In the genomic region with DNA sequence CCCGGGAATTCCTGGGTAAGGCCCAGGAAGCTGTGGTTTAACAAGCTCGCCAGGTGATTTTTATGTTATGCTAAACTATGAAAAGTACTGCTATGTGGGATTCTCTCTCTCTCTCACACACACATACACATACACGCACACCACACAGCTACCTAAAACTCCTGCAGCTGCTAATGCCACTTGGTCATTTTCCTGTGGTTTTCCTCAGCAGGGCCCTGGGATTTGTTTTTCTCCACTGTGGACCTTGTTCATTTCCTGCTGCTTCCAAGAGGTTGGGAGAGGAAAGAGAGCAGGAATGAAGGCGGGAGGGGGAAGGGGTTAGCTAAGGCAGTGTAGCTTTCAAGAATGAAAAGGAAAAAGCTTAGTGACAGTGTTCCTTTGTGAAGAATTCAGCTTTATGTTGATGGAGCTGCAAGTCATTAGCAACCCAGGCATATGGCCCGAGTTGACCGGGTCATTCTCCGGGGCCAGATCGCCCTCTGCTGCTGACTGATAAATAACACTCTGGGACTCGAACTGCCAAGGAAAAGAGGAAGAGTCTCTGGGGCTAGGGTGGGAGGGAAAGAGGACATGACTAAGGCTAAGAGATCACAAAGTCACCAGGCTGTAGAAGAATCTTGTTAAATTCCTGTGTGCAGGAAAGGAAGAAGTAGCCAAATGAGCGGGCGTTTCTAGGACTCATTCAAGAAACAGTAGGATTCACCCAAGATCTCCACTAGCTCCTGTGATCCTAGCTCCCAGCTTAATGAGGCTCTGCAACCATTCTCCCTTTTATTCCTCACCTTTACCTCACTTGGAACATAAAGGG, we compare ENCODE assay signal across 8 cellular contexts. TPM values are rescaled to one million over a fixed set of nuclear protein-coding genes. Genes with fewer than 3 reads are reported as not detected.
DNase-seq lines count a peak whose midpoint lies in the region; ATAC-seq, FAIRE-seq and TF ChIP-seq lines count a peak whose summit lies in the region.

No MANE protein-coding gene starts in this region.

- no peak overlapping the region for H3K23ac ChIP-seq in H1 (ENCODE audit: insufficient read length)

- ATAC-seq in GM21528 (IDR thresholded peaks at IDR 0.05; ENCODE audit: low FRiP score, unreplicated experiment): peak; percentile 79
- ATAC-seq in stimulated activated memory B cell treated with anti-CD40 and anti-IgM and Interleukin-4, amounts not matched to agents 10 μg/mL and 1 μg/mL and 100 μg/mL, for 72 hours: peak; percentile 78
- ATAC-seq in GM21526 (IDR thresholded peaks at IDR 0.05; ENCODE audit: low FRiP score, unreplicated experiment): no peak

- CTCF ChIA-PET in H1 (lab: Charles Lee; ENCODE audit: partially characterized antibody): interaction anchor here (0.6 to 5.4 kb wide), 52 partner anchors 9 to 334 kb away, joined by 3 to 50 read pairs (median 4); partner anchors contain the start of genes LRIG2, PPM1J and SLC16A1

- peak overlapping the region; percentile 56; the same call in 1 of the 2 replicates for H2BK20ac ChIP-seq in H1 (ENCODE audit: low read length)

- TF ChIP-seq CTCF in DOHH2 (IDR thresholded peaks at IDR 0.05; ENCODE audit: low read depth, low read length, poor library complexity, severe bottlenecking) (peak; percentile 62), LNCAP (IDR thresholded peaks at IDR 0.05) (peak; percentile 70), H1 (IDR thresholded peaks at IDR 0.05; ENCODE audit: control extremely low read depth in 1 of 3, insufficient read depth in 1 of 3, low read depth in 1 of 3, low read length in 3 of 3) (peak; percentile 65 to 76 (median 68)), lower leg skin (IDR thresholded peaks at IDR 0.05) (no peak)

- 0 out of 2 replicates have a peak overlapping the region, but pooled peaks have one; percentile 51 for H4K8ac ChIP-seq in H1 (ENCODE audit: extremely low read depth, insufficient read depth, low read length)

- no peaks in the 10 kb centered on the region for H3K79me1 ChIP-seq in H1 (ENCODE audit: low read depth, low read length)

- H3K4me3 Mint-ChIP-seq in stimulated activated memory B cell treated with anti-CD40 and anti-IgM and Interleukin-4, amounts not matched to agents 10 μg/mL and 1 μg/mL and 100 μg/mL, for 72 hours: no peak overlapping the region

- intact Hi-C loops in lower leg skin (cut with DNase I; ENCODE audit: low total_unique reads): loop anchor here (10.0 kb wide), 1 partner anchor 158 kb away; no protein-coding TSS in a partner anchor

- peak overlapping the region; percentile 91; the same call in 1 of the 2 replicates for H2BK12ac ChIP-seq in H1 (ENCODE audit: low read depth, low read length)

- peak overlapping the region; percentile 99 for H2BK5ac ChIP-seq in H1 (ENCODE audit: low read depth, low read length)

- no peak overlapping the region for H3K14ac ChIP-seq in H1 (ENCODE audit: insufficient read length)

- no peak overlapping the region for H2BK15ac ChIP-seq in H1 (ENCODE audit: low read length)

- H3K4me2 ChIP-seq in DOHH2 (ENCODE audit: low read length) (no peak overlapping the region), H1 (ENCODE audit: insufficient read depth in 1 of 2, low read depth in 2 of 2, low read length in 2 of 2) (peak overlapping the region; percentile 47 to 63)

- H3K4me3 ChIP-seq in DOHH2 (ENCODE audit: low read length) (no peak overlapping the region), H1 (ENCODE audit: extremely low read depth in 1 of 4, insufficient read depth in 2 of 4, low read depth in 3 of 4, low read length in 4 of 4) (peak overlapping the region in 3 of 4 experiments; percentile 14 to 37 (median 21); a peak in 4 of 8 replicates), lower leg skin (ENCODE audit: low read depth, poor library complexity, severe bottlenecking) (no peak overlapping the region)

- no peaks in the 10 kb centered on the region for H3K36me3 ChIP-seq in DOHH2 (ENCODE audit: control insufficient read depth, low read length)
- H3K36me3 ChIP-seq in H1 (ENCODE audit: control insufficient read depth in 2 of 4, insufficient read depth in 4 of 4, low read length in 3 of 4): no peaks in the 10 kb centered on the region

- peak in 1 of 2 experiments; percentile 50; a peak in 1 of 3 replicates for TF ChIP-seq POLR2A in H1 (IDR thresholded peaks at IDR 0.05; ENCODE audit: control extremely low read depth in 1 of 2, low read depth in 2 of 2, low read length in 2 of 2)
- TF ChIP-seq POLR2A in lower leg skin (IDR thresholded peaks at IDR 0.05): no peak

- no peaks in the 10 kb centered on the region for H3K23me2 ChIP-seq in H1 (ENCODE audit: low read depth, low read length)

- no peaks in the 10 kb centered on the region for H3K9me3 ChIP-seq in DOHH2 (ENCODE audit: control insufficient read depth, insufficient read depth, low read length)
- no peaks in the 10 kb centered on the region for H3K9me3 ChIP-seq in H1 (ENCODE audit: insufficient read depth in 2 of 2, low read depth in 1 of 2, low read length in 1 of 2)

- H3F3A ChIP-seq in DOHH2 (ENCODE audit: control insufficient read depth, insufficient read depth): no peaks in the 10 kb centered on the region

- no peaks in the 10 kb centered on the region for H3K9me3 Mint-ChIP-seq in stimulated activated memory B cell treated with anti-CD40 and anti-IgM and Interleukin-4, amounts not matched to agents 10 μg/mL and 1 μg/mL and 100 μg/mL, for 72 hours

- POLR2A ChIA-PET in H1 (lab: Charles Lee; ENCODE audit: partially characterized antibody): interaction anchor here (0.6 to 4.4 kb wide), 34 partner anchors 11 to 821 kb away, joined by 3 to 106 read pairs (median 6); partner anchors contain the start of genes LRIG2, MAGI3 and SLC16A1

- H3K27ac ChIP-seq in DOHH2 (ENCODE audit: low read depth, low read length) (no peak overlapping the region), H1 (ENCODE audit: low read depth, low read length) (peak overlapping the region; percentile 92)

- peak overlapping the region in 2 of 4 experiments; percentile 54 to 56; a peak in 5 of 7 replicates for H3K9ac ChIP-seq in H1 (replicated peaks in 1 of 4; ENCODE audit: extremely low read depth in 1 of 4, low read depth in 3 of 4, low read length in 3 of 4)

- H4K91ac ChIP-seq in H1 (replicated peaks; ENCODE audit: insufficient read length, low read length): peak overlapping the region; percentile 86

- peak; percentile 91 to 93 for TF ChIP-seq RAD21 in H1 (IDR thresholded peaks at IDR 0.05 in 1 of 2, conservative IDR thresholded peaks at IDR 0.05 in 1 of 2; ENCODE audit: low read depth in 2 of 2, low read length in 2 of 2)

- peak overlapping the region; percentile 72 for H3K27ac Mint-ChIP-seq in stimulated activated memory B cell treated with anti-CD40 and anti-IgM and Interleukin-4, amounts not matched to agents 10 μg/mL and 1 μg/mL and 100 μg/mL, for 72 hours

- peak; percentile 97 for FAIRE-seq in H1 (lab: Jason Lieb, UNC)

- H3K4ac ChIP-seq in H1 (replicated peaks; ENCODE audit: insufficient read length, low read depth, low read length): peak overlapping the region; percentile 88

- peak overlapping the region; percentile 74 for H2BK120ac ChIP-seq in H1 (replicated peaks; ENCODE audit: low read depth, low read length)

- WGBS in H1 (ENCODE audit: extremely low coverage in 1 of 2, insufficient coverage in 1 of 2, insufficient read length in 1 of 2, insufficient replicate concordance in 2 of 2, low coverage in 1 of 2, low lambda C conversion rate in 2 of 2, missing lambda C conversion rate in 1 of 2), 2 experiments: 2% methylated on average over 11 of the region's 11 CpGs; no CpG with 5 or more reads in 1 of the 2 experiments
- WGBS in lower leg skin, 2 donors: 18 to 25% methylated on average over 11 of the region's 11 CpGs

- DNase-seq in SW480 (ENCODE audit: low spot score) (peak; percentile 92), H1 (ENCODE audit: low read depth in 1 of 2, low spot score in 2 of 2) (peak; percentile 85 to 96), lower leg skin (ENCODE audit: low spot score in 2 of 2) (peak; percentile 69 to 93)

- no peaks in the 10 kb centered on the region for H4K20me1 ChIP-seq in DOHH2 (ENCODE audit: control insufficient read depth, insufficient read depth, low read depth, low read length)
- no peaks in the 10 kb centered on the region for H4K20me1 ChIP-seq in H1 (replicated peaks in 1 of 2; ENCODE audit: control insufficient read depth in 1 of 2, insufficient read depth in 2 of 2, low read length in 2 of 2)

- peak in 1 of 2 experiments; percentile 54; a peak in 1 of 3 replicates for TF ChIP-seq EP300 in H1 (IDR thresholded peaks at IDR 0.05; ENCODE audit: borderline replicate concordance in 1 of 2, low read depth in 2 of 2, low read length in 2 of 2)

- H3K4me1 Mint-ChIP-seq in stimulated activated memory B cell treated with anti-CD40 and anti-IgM and Interleukin-4, amounts not matched to agents 10 μg/mL and 1 μg/mL and 100 μg/mL, for 72 hours: peaks cover 34% of the 10 kb centered on the region

- H3K79me2 ChIP-seq in DOHH2 (ENCODE audit: control insufficient read depth, low read length) (no peaks in the 10 kb centered on the region), H1 (ENCODE audit: control insufficient read depth in 1 of 2, insufficient read depth in 2 of 2, low read length in 2 of 2) (no peaks in the 10 kb centered on the region)

- peak overlapping the region; percentile 99 for H3K18ac ChIP-seq in H1 (ENCODE audit: extremely low read depth, low read length)

- peak overlapping the region; percentile 77 for H4K5ac ChIP-seq in H1 (ENCODE audit: insufficient read length, low read depth, low read length)

- H3K9me2 ChIP-seq in DOHH2 (replicated peaks; ENCODE audit: control insufficient read depth, low read length): no peaks in the 10 kb centered on the region

- peaks cover 22% of the 10 kb centered on the region for H3K27me3 Mint-ChIP-seq in stimulated activated memory B cell treated with anti-CD40 and anti-IgM and Interleukin-4, amounts not matched to agents 10 μg/mL and 1 μg/mL and 100 μg/mL, for 72 hours

- peaks cover 14% of the 10 kb centered on the region; the same call in 1 of the 2 replicates for H3K27me3 ChIP-seq in DOHH2 (ENCODE audit: control insufficient read depth, low read length)
- H3K27me3 ChIP-seq in H1 (replicated peaks in 1 of 4; ENCODE audit: control insufficient read depth in 3 of 4, extremely low read depth in 1 of 4, insufficient read depth in 3 of 4, low read length in 3 of 4): no peaks in the 10 kb centered on the region

- peaks cover 4% of the 10 kb centered on the region for H3K4me1 ChIP-seq in DOHH2 (ENCODE audit: control insufficient read depth, low read length)
- H3K4me1 ChIP-seq in H1 (replicated peaks in 1 of 4; ENCODE audit: control insufficient read depth in 3 of 4, insufficient read depth in 4 of 4, low read length in 3 of 4): peaks cover 15 to 35% (median 28%) of the 10 kb centered on the region in 4 experiments

- H3K36me3 Mint-ChIP-seq in stimulated activated memory B cell treated with anti-CD40 and anti-IgM and Interleukin-4, amounts not matched to agents 10 μg/mL and 1 μg/mL and 100 μg/mL, for 72 hours: no peaks in the 10 kb centered on the region

- H2AFZ ChIP-seq in H1 (ENCODE audit: low read length): no peak overlapping the region

- H3K56ac ChIP-seq in H1 (replicated peaks; ENCODE audit: insufficient read length, low read depth, low read length): peak overlapping the region; percentile 56

- H2AK5ac ChIP-seq in H1 (ENCODE audit: low read depth, low read length): peak overlapping the region; percentile 89; the same call in 1 of the 2 replicates

RNA-seq across cellular contexts. Expression of gene LRIG2, which starts 30.5 kb away (rescaled TPM):
- 20.4 and 20.9 TPM in 2 replicates for total RNA-seq in H1 (2021; fragmentation: NEBNext Ultra II Directional; extraction: Animal tissue kit (Norgen Biotek cat#: 25700))
- 10.3 and 16.2 TPM in 2 replicates for polyA plus RNA-seq in H1 (2011; rRNA removed)
- 13.8 TPM for polyA plus RNA-seq in H1 (2011; cell fraction: cytosol; rRNA removed)
- polyA plus RNA-seq in H1 (2011; cell fraction: nucleus; rRNA removed): 25.7 TPM
- polyA plus RNA-seq in H1 (2012, experiment 1 of 2): 10.8 to 13.7 TPM (median 12.2 TPM) in 4 replicates
- 1.5 TPM for polyA plus RNA-seq in H1 (2012, experiment 2 of 2)
- 14.1 TPM for polyA plus RNA-seq in H1 (2013, experiment 1 of 2)
- 12.4 TPM for polyA plus RNA-seq in H1 (2013, experiment 2 of 2)
- polyA minus RNA-seq in H1 (2011; rRNA and poly(A)+ RNA removed): 64.5 and 92.1 TPM in 2 replicates
- 21.9 TPM for polyA minus RNA-seq in H1 (2011; cell fraction: cytosol; rRNA and poly(A)+ RNA removed)
- 61.5 TPM for polyA minus RNA-seq in H1 (2011; cell fraction: nucleus; rRNA and poly(A)+ RNA removed)
- total RNA-seq in lower leg skin: 10 to 100 TPM; 17.4 to 27.1 (median 22.5) TPM

Comparison
In these comparisons a context has a peak if more than half of its experiments do, and no peak if none do; other contexts are left out.
1. H3K4me3 ChIP-seq: peak in H1 (3 of 4); none in DOHH2 (single experiment) and lower leg skin (single experiment).
2. CTCF ChIP-seq: peak in DOHH2 (single experiment), LNCAP (single experiment) and H1 (3 of 3); none in lower leg skin (0 of 3).
3. Peak in every context shown above with its lines, with median percentiles within 50 percentile points of each other: DNase-seq.